2 cellular contexts compared by ENCODE assay signal in genomic region chr16:89453662-89454321, GRCh38.
TF ChIP-seq lines count a peak whose summit lies in the region.

No MANE protein-coding gene starts in this region.

TF ChIP-seq in A549, 52 proteins besides CTCF, POLR2A, EP300 and RAD21 (continued from another document):
- TF ChIP-seq REST (IDR thresholded peaks at IDR 0.05) = no peak
- no peak for TF ChIP-seq GATA3 (IDR thresholded peaks at IDR 0.05; ENCODE audit: borderline replicate concordance)
- TF ChIP-seq BCL3 (IDR thresholded peaks at IDR 0.05) = no peak
- TF ChIP-seq USF2 (IDR thresholded peaks at IDR 0.05) = no peak
- TF ChIP-seq TFCP2L1 (CRISPR knock-in tag; IDR thresholded peaks at IDR 0.05) = no peak
- TF ChIP-seq HMGXB4 (CRISPR knock-in tag; IDR thresholded peaks at IDR 0.05; ENCODE audit: borderline replicate concordance) = no peak
- TF ChIP-seq MYC (IDR thresholded peaks at IDR 0.05; ENCODE audit: borderline replicate concordance, low read length) = no peak
TF ChIP-seq in A549: peak in this region for 0.

TF ChIP-seq in HCT116, 20 proteins besides CTCF, POLR2A, EP300 and RAD21 (continued from another document):
- TF ChIP-seq FOSL1 (IDR thresholded peaks at IDR 0.05; ENCODE audit: low read depth) (no peak), REST (IDR thresholded peaks at IDR 0.05; ENCODE audit: low read depth) (no peak)
